Comparison of ENCODE assay signal across 1 cellular context in genomic region chr2:235105821-235106359, GRCh38.
A peak's percentile ranks its signal among the peaks of the same experiment; 100 is the strongest.
TF ChIP-seq lines count a peak whose summit lies in the region.

No MANE protein-coding gene starts in this region.

TF ChIP-seq in HepG2, 621 proteins besides CTCF, POLR2A, EP300 and RAD21 (continued from another document and continues in another):
- peak; percentile 32; the same call in 1 of the 2 replicates for TF ChIP-seq ZNF609 (CRISPR knock-in tag; IDR thresholded peaks at IDR 0.05; ENCODE audit: borderline replicate concordance)
- TF ChIP-seq SNRNP70 (IDR thresholded peaks at IDR 0.05; ENCODE audit: low read depth, low read length) = no peak
- TF ChIP-seq RERE (CRISPR knock-in tag; IDR thresholded peaks at IDR 0.05; ENCODE audit: low read depth) = no peak
- TF ChIP-seq ZNF772 (CRISPR knock-in tag; IDR thresholded peaks at IDR 0.05) = peak; percentile 14; the same call in 1 of the 2 replicates
- TF ChIP-seq SMAD9 (CRISPR knock-in tag; IDR thresholded peaks at IDR 0.05) = no peak
- no peak for TF ChIP-seq CEBPG (CRISPR knock-in tag; IDR thresholded peaks at IDR 0.05)
- no peak for TF ChIP-seq ZNF570 (CRISPR knock-in tag; IDR thresholded peaks at IDR 0.05; ENCODE audit: borderline replicate concordance)
- TF ChIP-seq SP140L (CRISPR knock-in tag; IDR thresholded peaks at IDR 0.05; ENCODE audit: borderline replicate concordance) = no peak
- TF ChIP-seq ZNF687 (CRISPR knock-in tag; IDR thresholded peaks at IDR 0.05) = peak; percentile 91
- no peak for TF ChIP-seq CEBPB (IDR thresholded peaks at IDR 0.05; ENCODE audit: borderline replicate concordance, low read depth, low read length)
- TF ChIP-seq WIZ (CRISPR knock-in tag; IDR thresholded peaks at IDR 0.05) = no peak
- TF ChIP-seq ARID2 (CRISPR knock-in tag; IDR thresholded peaks at IDR 0.05; ENCODE audit: borderline replicate concordance) = 0 out of 2 replicates have a peak, but pooled peaks have one; percentile 50
- no peak for TF ChIP-seq MIXL1 (CRISPR knock-in tag; IDR thresholded peaks at IDR 0.05)
- TF ChIP-seq GATAD1 (CRISPR knock-in tag; IDR thresholded peaks at IDR 0.05) = 0 out of 2 replicates have a peak, but pooled peaks have one; percentile 31
- no peak for TF ChIP-seq FOXC1 (CRISPR knock-in tag; IDR thresholded peaks at IDR 0.05; ENCODE audit: borderline replicate concordance)
- TF ChIP-seq ZNF563 (CRISPR knock-in tag; IDR thresholded peaks at IDR 0.05) = no peak
- 0 out of 2 replicates have a peak, but pooled peaks have one; percentile 22 for TF ChIP-seq PHF20 (CRISPR knock-in tag; IDR thresholded peaks at IDR 0.05)
- TF ChIP-seq MXD1 (CRISPR knock-in tag; IDR thresholded peaks at IDR 0.05) = no peak
- TF ChIP-seq SIN3B (IDR thresholded peaks at IDR 0.05; ENCODE audit: low read length) = no peak
- TF ChIP-seq PRDM15 (CRISPR knock-in tag; IDR thresholded peaks at IDR 0.05) = no peak
- no peak; the same call in 1 of the 2 replicates for TF ChIP-seq ARID3A (IDR thresholded peaks at IDR 0.05; ENCODE audit: low read depth, low read length)
- TF ChIP-seq CENPBD1 (CRISPR knock-in tag; IDR thresholded peaks at IDR 0.05; ENCODE audit: borderline replicate concordance, low read depth) = no peak
- peak; percentile 64; the same call in 1 of the 2 replicates for TF ChIP-seq UBTF (CRISPR knock-in tag; IDR thresholded peaks at IDR 0.05)
- TF ChIP-seq MXD4 (CRISPR knock-in tag; IDR thresholded peaks at IDR 0.05) = peak; percentile 60; the same call in 1 of the 2 replicates
- peak; percentile 83 for TF ChIP-seq ATF3 (CRISPR knock-in tag; IDR thresholded peaks at IDR 0.05)
- no peak for TF ChIP-seq ZNF33A (CRISPR knock-in tag; IDR thresholded peaks at IDR 0.05; ENCODE audit: borderline replicate concordance)
- TF ChIP-seq ZNF737 (CRISPR knock-in tag; IDR thresholded peaks at IDR 0.05; ENCODE audit: borderline replicate concordance) = no peak
- no peak for TF ChIP-seq ZSCAN31 (CRISPR knock-in tag; IDR thresholded peaks at IDR 0.05; ENCODE audit: low read depth)
- TF ChIP-seq MLX (CRISPR knock-in tag; IDR thresholded peaks at IDR 0.05) = no peak
